ENCODE assay signal across 10 cellular contexts in genomic region chr2:204072443-204073324, GRCh38.
DNase-seq lines count a peak whose midpoint lies in the region; ATAC-seq and TF ChIP-seq lines count a peak whose summit lies in the region.
"Had no signal": no experiment of that assay in that cellular context is flagged by ENCODE, and none has a peak within 500 bp of the region (broad histone marks: within the 10 kb centered on the region; RNA-seq: fewer than 3 reads in every experiment).

No MANE protein-coding gene starts in this region.

- no peaks in the 10 kb centered on the region for H4K20me1 ChIP-seq in OCI-LY3 (ENCODE audit: insufficient read depth, low read length)

- no peak overlapping the region for H3K27ac Mint-ChIP-seq in CD4-positive, alpha-beta T cell
- no peak overlapping the region for H3K27ac Mint-ChIP-seq in activated T-helper 17 cell treated with anti-CD3 and anti-CD28 coated beads, Interleukin-2, amount 50 U/mL, for 72 hours
- H3K27ac Mint-ChIP-seq: IgD-negative memory B cell had no signal

- ATAC-seq in CD4-positive, alpha-beta T cell (ENCODE audit: poor library complexity): peak; percentile 29
- peak; percentile 62 for ATAC-seq in GM19395 (IDR thresholded peaks at IDR 0.05; ENCODE audit: unreplicated experiment)
- peak; percentile 83 for ATAC-seq in activated T-helper 17 cell treated with anti-CD3 and anti-CD28 coated beads, Interleukin-2, amount 50 U/mL, for 72 hours (replicated peaks)
- ATAC-seq in HG03571 (IDR thresholded peaks at IDR 0.05; ENCODE audit: unreplicated experiment): no peak

- no peak overlapping the region for H3K4me3 Mint-ChIP-seq in CD4-positive, alpha-beta T cell
- H3K4me3 Mint-ChIP-seq in activated T-helper 17 cell treated with anti-CD3 and anti-CD28 coated beads, Interleukin-2, amount 50 U/mL, for 72 hours: no peak overlapping the region
- H3K4me3 Mint-ChIP-seq: IgD-negative memory B cell had no signal

- H3K27ac ChIP-seq in CD4-positive, alpha-beta T cell (ENCODE audit: low read depth, low read length): no peak overlapping the region
- no peak overlapping the region for H3K27ac ChIP-seq in OCI-LY3 (ENCODE audit: low read length)
- H3K27ac ChIP-seq: neutrophil had no signal

- no peak overlapping the region for H3K9ac ChIP-seq in OCI-LY3 (ENCODE audit: low read length)

- POLR2A ChIA-PET in CD4-positive, alpha-beta T cell (lab: Charles Lee): no interaction called here

- no peaks in the 10 kb centered on the region for H3K9me3 Mint-ChIP-seq in CD4-positive, alpha-beta T cell
- peaks cover 5% of the 10 kb centered on the region for H3K9me3 Mint-ChIP-seq in activated T-helper 17 cell treated with anti-CD3 and anti-CD28 coated beads, Interleukin-2, amount 50 U/mL, for 72 hours

- H3K4me3 ChIP-seq in OCI-LY3 (ENCODE audit: low read length): no peak overlapping the region

- H3K4me1 ChIP-seq in OCI-LY3 (ENCODE audit: low read length): no peaks in the 10 kb centered on the region

- H3K4me2 ChIP-seq in OCI-LY3 (ENCODE audit: low read length): no peak overlapping the region

- H3K27me3 Mint-ChIP-seq in CD4-positive, alpha-beta T cell: no peaks in the 10 kb centered on the region
- H3K27me3 Mint-ChIP-seq in activated T-helper 17 cell treated with anti-CD3 and anti-CD28 coated beads, Interleukin-2, amount 50 U/mL, for 72 hours: peaks cover 7% of the 10 kb centered on the region

- TF ChIP-seq CTCF in CD4-positive, alpha-beta T cell (IDR thresholded peaks at IDR 0.05): peak; percentile 65
- peak; percentile 81 for TF ChIP-seq CTCF in OCI-LY3 (IDR thresholded peaks at IDR 0.05; ENCODE audit: low read depth, low read length)

- H3K36me3 Mint-ChIP-seq in CD4-positive, alpha-beta T cell (ENCODE audit: low read depth): no peaks in the 10 kb centered on the region
- H3K36me3 Mint-ChIP-seq in activated T-helper 17 cell treated with anti-CD3 and anti-CD28 coated beads, Interleukin-2, amount 50 U/mL, for 72 hours (ENCODE audit: low read depth): no peaks in the 10 kb centered on the region
- H3K36me3 Mint-ChIP-seq: IgD-negative memory B cell had no signal

- no peaks in the 10 kb centered on the region for H3K9me3 ChIP-seq in CD4-positive, alpha-beta T cell (ENCODE audit: control insufficient read depth, low read length)
- H3K9me3 ChIP-seq in OCI-LY3 (ENCODE audit: insufficient read depth, low read length): no peaks in the 10 kb centered on the region
- H3K9me3 ChIP-seq: neutrophil had no signal

- intact Hi-C loops in CD4-positive, alpha-beta T cell (cut with DNase I, micrococcal nuclease): loop anchor here in 1 of 2 experiments (5.0 kb wide), 1 partner anchor 105 kb away; no protein-coding TSS in a partner anchor

- H3K27me3 ChIP-seq in CD4-positive, alpha-beta T cell (ENCODE audit: control insufficient read depth, insufficient read depth, low read length): no peaks in the 10 kb centered on the region
- no peaks in the 10 kb centered on the region for H3K27me3 ChIP-seq in OCI-LY3 (ENCODE audit: low read depth, low read length)
- H3K27me3 ChIP-seq: neutrophil had no signal

- H3K79me2 ChIP-seq in OCI-LY3 (ENCODE audit: low read length): no peaks in the 10 kb centered on the region

- H3K4me1 Mint-ChIP-seq in CD4-positive, alpha-beta T cell (ENCODE audit: low read depth): no peaks in the 10 kb centered on the region
- peaks cover 4% of the 10 kb centered on the region for H3K4me1 Mint-ChIP-seq in activated T-helper 17 cell treated with anti-CD3 and anti-CD28 coated beads, Interleukin-2, amount 50 U/mL, for 72 hours
- H3K4me1 Mint-ChIP-seq: IgD-negative memory B cell had no signal

- peak; percentile 27 to 60 (median 42) for DNase-seq in CD4-positive, alpha-beta T cell
- DNase-seq in iPS-NIHi7 (ENCODE audit: extremely low spot score) (peak; percentile 85), putamen (ENCODE audit: low spot score) (no peak)
- DNase-seq in stimulated activated CD8-positive, alpha-beta memory T cell treated with anti-CD3 and anti-CD28 coated beads, Interleukin-12 subunit alpha, Interleukin-12 subunit beta, amount 100 ng/mL, for 1 hour (ENCODE audit: low read depth): peak; percentile 26

- CTCF ChIA-PET in CD4-positive, alpha-beta T cell (lab: Charles Lee): interaction anchor here (1.6 to 2.4 kb wide), 2 partner anchors 8 to 50 kb away, joined by 3 to 8 read pairs; no protein-coding TSS in a partner anchor

- H3K36me3 ChIP-seq in OCI-LY3 (replicated peaks; ENCODE audit: low read depth, low read length): no peaks in the 10 kb centered on the region
- H3K36me3 ChIP-seq: neutrophil had no signal

- no peak overlapping the region for H2AFZ ChIP-seq in OCI-LY3 (ENCODE audit: low read depth, low read length)
